30 cellular contexts compared by ENCODE assay signal in genomic region chr7:150848561-150849115, GRCh38. TPM values are rescaled to one million over a fixed set of nuclear protein-coding genes. Genes with fewer than 3 reads are reported as not detected.
"Had no signal": no experiment of that assay in that cellular context is flagged by ENCODE, and none has a peak within 500 bp of the region (broad histone marks: within the 10 kb centered on the region; RNA-seq: fewer than 3 reads in every experiment).

No MANE protein-coding gene starts in this region.

- H3K27ac Mint-ChIP-seq: activated naive CD4-positive, alpha-beta T cell treated with anti-CD3 and anti-CD28 coated beads for 36 hours; activated naive CD8-positive, alpha-beta T cell treated with anti-CD3 and anti-CD28 coated beads for 36 hours; natural killer cell treated with Interleukin-12 subunit alpha and Interleukin-12 subunit beta and Interleukin-15 and Interleukin-18, amount 100 ng/mL, for 72 hours; stimulated activated naive B cell treated with anti-CD40 and anti-IgM and Interleukin-4, amounts not matched to agents 10 μg/mL and 1 μg/mL and 100 μg/mL, for 72 hours; T-helper 1 cell treated with Interleukin-12 subunit alpha and Interleukin-12 subunit beta and Interleukin-4 antibody, amounts not matched to agents 30 μg/mL and 1 μg/mL, for 36 hours had no signal

- H3K36me3 Mint-ChIP-seq: activated naive CD8-positive, alpha-beta T cell treated with anti-CD3 and anti-CD28 coated beads for 36 hours; natural killer cell treated with Interleukin-12 subunit alpha and Interleukin-12 subunit beta and Interleukin-15 and Interleukin-18, amount 100 ng/mL, for 72 hours; stimulated activated naive B cell treated with anti-CD40 and anti-IgM and Interleukin-4, amounts not matched to agents 10 μg/mL and 1 μg/mL and 100 μg/mL, for 72 hours had no signal

- DNase-seq: activated CD4-positive, alpha-beta T cell treated with anti-CD3 and anti-CD28 coated beads for 48 hours; activated CD4-positive, alpha-beta T cell treated with anti-CD3 and anti-CD28 coated beads, Interleukin-2, amount 50 U/mL, for 48 hours; activated effector memory CD4-positive, alpha-beta T cell treated with Interleukin-2 at 50 U/mL for 16 hours; activated naive CD4-positive, alpha-beta T cell treated with anti-CD3 and anti-CD28 coated beads for 36 hours; activated naive CD8-positive, alpha-beta T cell treated with anti-CD3 and anti-CD28 coated beads for 36 hours; body of pancreas; cerebellar nuclear complex; colonic mucosa; foreskin keratinocyte; heart right ventricle; left ventricle myocardium inferior; mucosa of descending colon; posterior cingulate gyrus; SK-N-SH; stimulated activated CD4-positive, alpha-beta T cell treated with anti-CD3 and anti-CD28 coated beads, Interleukin-1b, Interleukin-23, amount 100 ng/mL, for 48 hours; stimulated activated CD4-positive, alpha-beta T cell treated with anti-CD3 and anti-CD28 coated beads, Interleukin-4, amount 100 ng/mL, for 4 hours; stimulated activated naive B cell treated with anti-CD40 and anti-IgM and Interleukin-4, amounts not matched to agents 10 μg/mL and 1 μg/mL and 100 μg/mL, for 72 hours; stomach; SW 1271; T-helper 9 cell; tibial artery; WERI-Rb-1 had no signal

- H3K9me3 Mint-ChIP-seq: activated naive CD4-positive, alpha-beta T cell treated with anti-CD3 and anti-CD28 coated beads for 36 hours; activated naive CD8-positive, alpha-beta T cell treated with anti-CD3 and anti-CD28 coated beads for 36 hours; natural killer cell treated with Interleukin-12 subunit alpha and Interleukin-12 subunit beta and Interleukin-15 and Interleukin-18, amount 100 ng/mL, for 72 hours; stimulated activated naive B cell treated with anti-CD40 and anti-IgM and Interleukin-4, amounts not matched to agents 10 μg/mL and 1 μg/mL and 100 μg/mL, for 72 hours; T-helper 1 cell treated with Interleukin-12 subunit alpha and Interleukin-12 subunit beta and Interleukin-4 antibody, amounts not matched to agents 30 μg/mL and 1 μg/mL, for 36 hours had no signal

- H3K4me1 Mint-ChIP-seq: activated naive CD8-positive, alpha-beta T cell treated with anti-CD3 and anti-CD28 coated beads for 36 hours; stimulated activated naive B cell treated with anti-CD40 and anti-IgM and Interleukin-4, amounts not matched to agents 10 μg/mL and 1 μg/mL and 100 μg/mL, for 72 hours had no signal

- H3K4me3 Mint-ChIP-seq: activated naive CD4-positive, alpha-beta T cell treated with anti-CD3 and anti-CD28 coated beads for 36 hours; activated naive CD8-positive, alpha-beta T cell treated with anti-CD3 and anti-CD28 coated beads for 36 hours; natural killer cell treated with Interleukin-12 subunit alpha and Interleukin-12 subunit beta and Interleukin-15 and Interleukin-18, amount 100 ng/mL, for 72 hours; stimulated activated naive B cell treated with anti-CD40 and anti-IgM and Interleukin-4, amounts not matched to agents 10 μg/mL and 1 μg/mL and 100 μg/mL, for 72 hours; T-helper 1 cell treated with Interleukin-12 subunit alpha and Interleukin-12 subunit beta and Interleukin-4 antibody, amounts not matched to agents 30 μg/mL and 1 μg/mL, for 36 hours had no signal

- ATAC-seq: activated CD4-positive, CD25-positive, alpha-beta regulatory T cell treated with anti-CD3 and anti-CD28 coated beads, Interleukin-2, amount 50 U/mL, for 24 hours; body of pancreas; esophagus mucosa; foreskin keratinocyte; heart right ventricle; mucosa of descending colon; natural killer cell treated with Interleukin-12 subunit alpha and Interleukin-12 subunit beta and Interleukin-15 and Interleukin-18, amount 100 ng/mL, for 72 hours; stimulated activated naive B cell treated with anti-CD40 and anti-IgM and Interleukin-4, amounts not matched to agents 10 μg/mL and 1 μg/mL and 100 μg/mL, for 72 hours had no signal

RNA-seq across cellular contexts. Expression of gene AOC1, which starts 3.7 kb away (rescaled TPM):
- total RNA-seq: activated naive CD4-positive, alpha-beta T cell treated with anti-CD3 and anti-CD28 coated beads for 36 hours; activated naive CD8-positive, alpha-beta T cell treated with anti-CD3 and anti-CD28 coated beads for 36 hours; foreskin keratinocyte; lung microvascular endothelial cell; natural killer cell treated with Interleukin-12 subunit alpha and Interleukin-12 subunit beta and Interleukin-15 and Interleukin-18, amount 100 ng/mL, for 72 hours; omental fat pad; smooth muscle cell had no signal

RNA-seq across cellular contexts. Expression of gene TMEM176A, which starts 48.1 kb away (rescaled TPM):
- total RNA-seq: activated naive CD4-positive, alpha-beta T cell treated with anti-CD3 and anti-CD28 coated beads for 36 hours; activated naive CD8-positive, alpha-beta T cell treated with anti-CD3 and anti-CD28 coated beads for 36 hours; foreskin keratinocyte; lung microvascular endothelial cell; myocyte had no signal

RNA-seq across cellular contexts. Expression of gene TMEM176B, which starts 48.5 kb away (rescaled TPM):
- total RNA-seq: activated naive CD4-positive, alpha-beta T cell treated with anti-CD3 and anti-CD28 coated beads for 36 hours; activated naive CD8-positive, alpha-beta T cell treated with anti-CD3 and anti-CD28 coated beads for 36 hours; foreskin keratinocyte; lung microvascular endothelial cell; myocyte had no signal
